In the genomic region with DNA sequence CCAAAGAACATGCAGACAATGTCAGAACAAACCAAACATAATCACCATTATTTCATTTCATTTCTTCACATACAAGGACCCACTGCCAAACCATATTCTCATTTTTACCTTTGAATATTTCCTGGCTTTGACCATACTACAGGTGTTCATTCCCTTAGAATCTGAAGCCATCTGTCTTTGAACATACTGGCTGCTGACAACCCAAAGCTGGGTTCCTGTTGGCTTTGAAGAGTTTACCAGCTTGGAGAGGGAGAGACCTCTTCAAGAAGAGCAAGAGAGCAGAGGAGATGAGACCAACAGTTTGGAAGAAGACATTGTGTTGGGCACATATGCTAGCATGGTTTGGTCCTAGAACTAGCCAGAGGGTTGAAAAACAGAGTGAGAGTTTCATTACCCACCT, we compare ENCODE assay signal across 24 cellular contexts.
A peak's percentile ranks its signal among the peaks of the same experiment; 100 is the strongest.
DNase-seq lines count a peak whose midpoint lies in the region; ATAC-seq and FAIRE-seq lines count a peak whose summit lies in the region.
"Had no signal": no experiment of that assay in that cellular context is flagged by ENCODE, and none has a peak within 500 bp of the region (broad histone marks: within the 10 kb centered on the region; RNA-seq: fewer than 3 reads in every experiment).

No MANE protein-coding gene starts in this region.

- peak overlapping the region in 5 of 11 experiments; percentile 2 to 83 (median 36); a peak in 5 of 22 replicates for H3K27ac ChIP-seq in BLaER1 treated with 17β-estradiol and CSF1 and Interleukin-3, amounts not matched to agents 10 nM and 100 nM

- H3K4me3 ChIP-seq in BLaER1 treated with 17β-estradiol and CSF1 and Interleukin-3, amounts not matched to agents 10 nM and 100 nM, result no peak overlapping the region
- no peak overlapping the region for H3K4me3 ChIP-seq in H7 (ENCODE audit: insufficient read depth, low read depth, low read length)

- H3K9ac ChIP-seq in BLaER1 treated with 17β-estradiol and CSF1 and Interleukin-3, amounts not matched to agents 10 nM and 100 nM, result no peak overlapping the region

- H3K4me2 ChIP-seq in BLaER1 treated with 17β-estradiol and CSF1 and Interleukin-3, amounts not matched to agents 10 nM and 100 nM, result peak overlapping the region in 6 of 11 experiments; percentile 18 to 75 (median 69); a peak in 8 of 22 replicates

- no peaks in the 10 kb centered on the region for H4K20me1 ChIP-seq in BLaER1 treated with 17β-estradiol and CSF1 and Interleukin-3, amounts not matched to agents 10 nM and 100 nM

- no peak for DNase-seq in HTR-8/SVneo (ENCODE audit: insufficient read length, low spot score)
- DNase-seq in cerebellum (ENCODE audit: low spot score), result peak; percentile 50
- no peak for DNase-seq in stimulated activated naive CD4-positive, alpha-beta T cell (lab: John Stamatoyannopoulos, UW)
- DNase-seq in H7, result no peak
- DNase-seq: 8988T; ACHN; BE2C; CD4-positive, alpha-beta memory T cell; CD4-positive, CD25-positive, alpha-beta regulatory T cell; CD8-positive, alpha-beta memory T cell; COR-L47; DMS 273 treated with DMSO at 0.1 percent for 48 hours; DMS153; DMS53; DMS79; DND-41; EL; GF-D8 had no signal

- peak; percentile 9 for FAIRE-seq in HTR-8/SVneo (lab: Jason Lieb, UNC)
- FAIRE-seq: A204.1, G401.6, GM12891, GM19239 had no signal

- ATAC-seq in HG03108 (IDR thresholded peaks at IDR 0.05; ENCODE audit: unreplicated experiment), result no peak

- peaks cover 0 to 10% (median 0%) of the 10 kb centered on the region in 11 experiments; a peak in 4 of 22 replicates for H3K9me3 ChIP-seq in BLaER1 treated with 17β-estradiol and CSF1 and Interleukin-3, amounts not matched to agents 10 nM and 100 nM (replicated peaks in 1 of 11)
- H3K9me3 ChIP-seq: BE2C had no signal

- H3K27me3 ChIP-seq in BLaER1 treated with 17β-estradiol and CSF1 and Interleukin-3, amounts not matched to agents 10 nM and 100 nM, result no peaks in the 10 kb centered on the region
- no peaks in the 10 kb centered on the region for H3K27me3 ChIP-seq in H7 (ENCODE audit: control insufficient read depth, insufficient read depth, low read length)
- H3K27me3 ChIP-seq: BE2C had no signal

- peaks cover 30 to 54% (median 37%) of the 10 kb centered on the region in 10 experiments for H3K4me1 ChIP-seq in BLaER1 treated with 17β-estradiol and CSF1 and Interleukin-3, amounts not matched to agents 10 nM and 100 nM
- H3K4me1 ChIP-seq: BE2C had no signal

- H3K36me3 ChIP-seq in BLaER1 treated with 17β-estradiol and CSF1 and Interleukin-3, amounts not matched to agents 10 nM and 100 nM, result no peaks in the 10 kb centered on the region
- H3K36me3 ChIP-seq in H7 (replicated peaks; ENCODE audit: control insufficient read depth, insufficient read depth, low read length), result no peaks in the 10 kb centered on the region
- H3K36me3 ChIP-seq: BE2C had no signal
